Comparison of ENCODE assay signal across 14 cellular contexts in genomic region chr3:37526511-37526910, GRCh38.
DNase-seq lines count a peak whose midpoint lies in the region; ATAC-seq and TF ChIP-seq lines count a peak whose summit lies in the region.
"Had no signal": no experiment of that assay in that cellular context is flagged by ENCODE, and none has a peak within 500 bp of the region (broad histone marks: within the 10 kb centered on the region; RNA-seq: fewer than 3 reads in every experiment).

No MANE protein-coding gene starts in this region.

- H3K9me3 ChIP-seq in right atrium auricular region (no peaks in the 10 kb centered on the region), spleen (no peaks in the 10 kb centered on the region)
- H3K9me3 ChIP-seq: Peyer's patch had no signal

- intact Hi-C loops in spleen (cut with DNase I; ENCODE audit: low total_unique reads), result no loop called here

- ATAC-seq in HG02763 (IDR thresholded peaks at IDR 0.05; ENCODE audit: unreplicated experiment), result no peak
- ATAC-seq: activated CD8-positive, alpha-beta T cell treated with anti-CD3 and anti-CD28 coated beads, Interleukin-2, amount 10 ng/mL, durations not matched to agents 7 days and 5 days had no signal

- TF ChIP-seq POLR2A in spleen (IDR thresholded peaks at IDR 0.05), result no peak

- peaks cover 0 to 24% of the 10 kb centered on the region in 2 donors for H3K4me1 ChIP-seq in right atrium auricular region
- peaks cover 0 to 21% (median 5%) of the 10 kb centered on the region in 6 donors for H3K4me1 ChIP-seq in spleen
- H3K4me1 ChIP-seq: Peyer's patch had no signal

- 77 to 90% (median 89%) methylated on average over 2 to 8 of the region's 8 CpGs for WGBS in spleen, 5 donors

- TF ChIP-seq CTCF in right atrium auricular region (IDR thresholded peaks at IDR 0.05), result no peak
- no peak for TF ChIP-seq CTCF in spleen (IDR thresholded peaks at IDR 0.05 in 8 of 11, conservative IDR thresholded peaks at IDR 0.05 in 3 of 11)

- no peak overlapping the region for H3K4me3 ChIP-seq in right atrium auricular region
- H3K4me3 ChIP-seq in spleen, result no peak overlapping the region
- no peak overlapping the region for H3K4me3 ChIP-seq in H7 (ENCODE audit: insufficient read depth, low read depth, low read length)
- H3K4me3 ChIP-seq: Peyer's patch had no signal

- H3K36me3 ChIP-seq in right atrium auricular region (no peaks in the 10 kb centered on the region), spleen (peaks cover 0 to 92% (median 3%) of the 10 kb centered on the region in 6 donors), H7 (replicated peaks; ENCODE audit: control insufficient read depth, insufficient read depth, low read length) (no peaks in the 10 kb centered on the region)

- peak overlapping the region; percentile 46 for H3K27ac ChIP-seq in caudate nucleus (ENCODE audit: low read depth, low read length)
- peak overlapping the region; percentile 73 to 81 for H3K27ac ChIP-seq in right atrium auricular region
- peak overlapping the region in 5 of 8 donors; percentile 5 to 54 (median 30) for H3K27ac ChIP-seq in spleen
- H3K27ac ChIP-seq: KMS-11 had no signal

- no peaks in the 10 kb centered on the region for H3K27me3 ChIP-seq in right atrium auricular region
- no peaks in the 10 kb centered on the region for H3K27me3 ChIP-seq in spleen (replicated peaks in 1 of 7)
- H3K27me3 ChIP-seq in H7 (ENCODE audit: control insufficient read depth, insufficient read depth, low read length), result no peaks in the 10 kb centered on the region
- H3K27me3 ChIP-seq: Peyer's patch had no signal

- DNase-seq in Daoy (ENCODE audit: low read depth), result peak; percentile 20
- DNase-seq in caudate nucleus (lab: John Stamatoyannopoulos, UW), result peak in 30 of 61 donors; percentile 6 to 57 (median 22)
- DNase-seq in right atrium auricular region (ENCODE audit: low spot score), result peak; percentile 85
- no peak for DNase-seq in spleen
- DNase-seq in H7, result no peak
- no peak for DNase-seq in EL
- no peak for DNase-seq in NCI-H774 (lab: John Stamatoyannopoulos, UW)
- DNase-seq: activated CD8-positive, alpha-beta T cell treated with anti-CD3 and anti-CD28 coated beads, Interleukin-2, amount 10 ng/mL, durations not matched to agents 7 days and 5 days; activated naive CD4-positive, alpha-beta T cell treated with anti-CD3 and anti-CD28 coated beads, Interleukin-2, amount 10 ng/mL, durations not matched to agents 7 days and 5 days; CD4-positive, alpha-beta T cell; dermis blood vessel endothelial cell; Peyer's patch had no signal

Comparison
In these comparisons a context has a peak if more than half of its experiments do, and no peak if none do; other contexts are left out.
1. DNase-seq: peak in Daoy (single experiment) and right atrium auricular region (single experiment); none in spleen (single experiment), H7 (single experiment), EL (single experiment) and NCI-H774 (single experiment).
2. Peak in every context shown above with its lines, with median percentiles within 50 percentile points of each other: H3K27ac ChIP-seq.